Comparison of ENCODE assay signal across 1 cellular context in genomic region chr7:130668258-130669050, GRCh38.
TF ChIP-seq lines count a peak whose summit lies in the region.

A gene with protein sequence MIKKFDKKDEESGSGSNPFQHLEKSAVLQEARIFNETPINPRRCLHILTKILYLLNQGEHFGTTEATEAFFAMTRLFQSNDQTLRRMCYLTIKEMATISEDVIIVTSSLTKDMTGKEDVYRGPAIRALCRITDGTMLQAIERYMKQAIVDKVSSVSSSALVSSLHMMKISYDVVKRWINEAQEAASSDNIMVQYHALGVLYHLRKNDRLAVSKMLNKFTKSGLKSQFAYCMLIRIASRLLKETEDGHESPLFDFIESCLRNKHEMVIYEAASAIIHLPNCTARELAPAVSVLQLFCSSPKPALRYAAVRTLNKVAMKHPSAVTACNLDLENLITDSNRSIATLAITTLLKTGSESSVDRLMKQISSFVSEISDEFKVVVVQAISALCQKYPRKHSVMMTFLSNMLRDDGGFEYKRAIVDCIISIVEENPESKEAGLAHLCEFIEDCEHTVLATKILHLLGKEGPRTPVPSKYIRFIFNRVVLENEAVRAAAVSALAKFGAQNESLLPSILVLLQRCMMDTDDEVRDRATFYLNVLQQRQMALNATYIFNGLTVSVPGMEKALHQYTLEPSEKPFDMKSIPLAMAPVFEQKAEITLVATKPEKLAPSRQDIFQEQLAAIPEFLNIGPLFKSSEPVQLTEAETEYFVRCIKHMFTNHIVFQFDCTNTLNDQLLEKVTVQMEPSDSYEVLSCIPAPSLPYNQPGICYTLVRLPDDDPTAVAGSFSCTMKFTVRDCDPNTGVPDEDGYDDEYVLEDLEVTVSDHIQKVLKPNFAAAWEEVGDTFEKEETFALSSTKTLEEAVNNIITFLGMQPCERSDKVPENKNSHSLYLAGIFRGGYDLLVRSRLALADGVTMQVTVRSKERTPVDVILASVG (minus strand): TSS chr7:130668748. CDS start chr7:130668668, 80 bp downstream.

TF ChIP-seq in HepG2, 621 proteins besides CTCF, POLR2A, EP300 and RAD21 (continued from another document and continues in another):
- TF ChIP-seq, protein P1, sequence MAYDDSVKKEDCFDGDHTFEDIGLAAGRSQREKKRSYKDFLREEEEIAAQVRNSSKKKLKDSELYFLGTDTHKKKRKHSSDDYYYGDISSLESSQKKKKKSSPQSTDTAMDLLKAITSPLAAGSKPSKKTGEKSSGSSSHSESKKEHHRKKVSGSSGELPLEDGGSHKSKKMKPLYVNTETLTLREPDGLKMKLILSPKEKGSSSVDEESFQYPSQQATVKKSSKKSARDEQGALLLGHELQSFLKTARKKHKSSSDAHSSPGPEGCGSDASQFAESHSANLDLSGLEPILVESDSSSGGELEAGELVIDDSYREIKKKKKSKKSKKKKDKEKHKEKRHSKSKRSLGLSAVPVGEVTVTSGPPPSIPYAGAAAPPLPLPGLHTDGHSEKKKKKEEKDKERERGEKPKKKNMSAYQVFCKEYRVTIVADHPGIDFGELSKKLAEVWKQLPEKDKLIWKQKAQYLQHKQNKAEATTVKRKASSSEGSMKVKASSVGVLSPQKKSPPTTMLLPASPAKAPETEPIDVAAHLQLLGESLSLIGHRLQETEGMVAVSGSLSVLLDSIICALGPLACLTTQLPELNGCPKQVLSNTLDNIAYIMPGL (CRISPR knock-in tag; IDR thresholded peaks at IDR 0.05; ENCODE audit: borderline replicate concordance in 1 of 2, low read depth in 1 of 2) = 0 out of 4 replicates have a peak, but pooled peaks of 1 of the 2 experiments have one; percentile 8
- TF ChIP-seq NCOA1 (CRISPR knock-in tag; IDR thresholded peaks at IDR 0.05) (no peak), PCBP2 (optimal IDR thresholded peaks at IDR 0.05; ENCODE audit: low read depth, low read length, poor library complexity, severe bottlenecking) (no peak), NKX3-1 (CRISPR knock-in tag; IDR thresholded peaks at IDR 0.05) (0 out of 2 replicates have a peak, but pooled peaks have one; percentile 39), PBX3 (CRISPR knock-in tag; IDR thresholded peaks at IDR 0.05; ENCODE audit: borderline replicate concordance) (0 out of 2 replicates have a peak, but pooled peaks have one; percentile 35), ISL2 (CRISPR knock-in tag; IDR thresholded peaks at IDR 0.05) (no peak; the same call in 1 of the 2 replicates), ZSCAN22 (CRISPR knock-in tag; IDR thresholded peaks at IDR 0.05) (no peak), ZNF747 (CRISPR knock-in tag; IDR thresholded peaks at IDR 0.05; ENCODE audit: borderline replicate concordance) (no peak), HMGA1 (CRISPR knock-in tag; conservative IDR thresholded peaks at IDR 0.05) (no peak), BHLHE40 (IDR thresholded peaks at IDR 0.05; ENCODE audit: low read length) (no peak), DNMT3B (CRISPR knock-in tag; conservative IDR thresholded peaks at IDR 0.05) (no peak), ZNF205 (CRISPR knock-in tag; IDR thresholded peaks at IDR 0.05) (0 out of 2 replicates have a peak, but pooled peaks have one; percentile 50), ZFP91 (CRISPR knock-in tag; IDR thresholded peaks at IDR 0.05; ENCODE audit: borderline replicate concordance) (no peak), ZNF142 (CRISPR knock-in tag; IDR thresholded peaks at IDR 0.05) (no peak), KDM5A (IDR thresholded peaks at IDR 0.05; ENCODE audit: borderline replicate concordance, low read length) (peak; percentile 36; the same call in 1 of the 2 replicates), ARID2 (CRISPR knock-in tag; IDR thresholded peaks at IDR 0.05; ENCODE audit: borderline replicate concordance) (no peak), IKZF5 (CRISPR knock-in tag; IDR thresholded peaks at IDR 0.05) (peak; percentile 39; the same call in 1 of the 2 replicates), SP2 (CRISPR knock-in tag; IDR thresholded peaks at IDR 0.05) (peak; percentile 95), KLF13 (CRISPR knock-in tag; IDR thresholded peaks at IDR 0.05) (0 out of 2 replicates have a peak, but pooled peaks have one; percentile 46), MEIS2 (CRISPR knock-in tag; IDR thresholded peaks at IDR 0.05) (no peak), ZNF143 (CRISPR knock-in tag; IDR thresholded peaks at IDR 0.05) (no peak), CHCHD3 (CRISPR knock-in tag; IDR thresholded peaks at IDR 0.05) (no peak), BORCS8-MEF2B (CRISPR knock-in tag; IDR thresholded peaks at IDR 0.05) (peak; percentile 80; the same call in 1 of the 2 replicates), ZNF33A (CRISPR knock-in tag; IDR thresholded peaks at IDR 0.05; ENCODE audit: borderline replicate concordance) (no peak), TBX3 (IDR thresholded peaks at IDR 0.05; ENCODE audit: borderline replicate concordance) (no peak), GZF1 (CRISPR knock-in tag; IDR thresholded peaks at IDR 0.05) (no peak), NR2C2 (CRISPR knock-in tag; IDR thresholded peaks at IDR 0.05; ENCODE audit: borderline replicate concordance) (no peak), GPN1 (CRISPR knock-in tag; IDR thresholded peaks at IDR 0.05; ENCODE audit: borderline replicate concordance) (no peak), HNRNPH1 (optimal IDR thresholded peaks at IDR 0.05; ENCODE audit: low read depth, low read length) (no peak), ZNF878 (CRISPR knock-in tag; IDR thresholded peaks at IDR 0.05) (no peak), PTBP1 (IDR thresholded peaks at IDR 0.05; ENCODE audit: low read depth, low read length, poor library complexity, severe bottlenecking) (no peak), KMT2B (CRISPR knock-in tag; IDR thresholded peaks at IDR 0.05) (peak; percentile 64; the same call in 1 of the 2 replicates), DDIT3 (CRISPR knock-in tag; IDR thresholded peaks at IDR 0.05) (no peak), ZNF326 (CRISPR knock-in tag; IDR thresholded peaks at IDR 0.05; ENCODE audit: borderline replicate concordance) (no peak), ASH2L (IDR thresholded peaks at IDR 0.05; ENCODE audit: insufficient read length, low read depth, low read length) (peak; percentile 69), NR1H2 (CRISPR knock-in tag; IDR thresholded peaks at IDR 0.05; ENCODE audit: borderline replicate concordance, low read depth) (no peak), SP140L (CRISPR knock-in tag; IDR thresholded peaks at IDR 0.05; ENCODE audit: borderline replicate concordance) (peak; percentile 50; the same call in 1 of the 2 replicates), ZNF101 (CRISPR knock-in tag; IDR thresholded peaks at IDR 0.05; ENCODE audit: borderline replicate concordance, low read depth) (no peak), KMT2A (CRISPR knock-in tag; IDR thresholded peaks at IDR 0.05) (no peak), FOXK1 (CRISPR knock-in tag; IDR thresholded peaks at IDR 0.05; ENCODE audit: borderline replicate concordance, low read depth) (no peak), ZMYM3 (CRISPR knock-in tag; IDR thresholded peaks at IDR 0.05) (no peak), DR1 (CRISPR knock-in tag; IDR thresholded peaks at IDR 0.05) (no peak; the same call in 1 of the 2 replicates), ZNF232 (CRISPR knock-in tag; IDR thresholded peaks at IDR 0.05; ENCODE audit: borderline replicate concordance) (no peak), RARG (CRISPR knock-in tag; IDR thresholded peaks at IDR 0.05; ENCODE audit: low read depth) (no peak), PITX1 (CRISPR knock-in tag; IDR thresholded peaks at IDR 0.05) (no peak; the same call in 1 of the 2 replicates), KDM4B (CRISPR knock-in tag; IDR thresholded peaks at IDR 0.05) (no peak), ZFX (CRISPR knock-in tag; IDR thresholded peaks at IDR 0.05; ENCODE audit: low read depth) (peak; percentile 87), ZNF703 (CRISPR knock-in tag; IDR thresholded peaks at IDR 0.05; ENCODE audit: borderline replicate concordance) (no peak), PREB (CRISPR knock-in tag; IDR thresholded peaks at IDR 0.05) (no peak), ZNF879 (CRISPR knock-in tag; IDR thresholded peaks at IDR 0.05) (no peak)
- TF ChIP-seq, protein P2, sequence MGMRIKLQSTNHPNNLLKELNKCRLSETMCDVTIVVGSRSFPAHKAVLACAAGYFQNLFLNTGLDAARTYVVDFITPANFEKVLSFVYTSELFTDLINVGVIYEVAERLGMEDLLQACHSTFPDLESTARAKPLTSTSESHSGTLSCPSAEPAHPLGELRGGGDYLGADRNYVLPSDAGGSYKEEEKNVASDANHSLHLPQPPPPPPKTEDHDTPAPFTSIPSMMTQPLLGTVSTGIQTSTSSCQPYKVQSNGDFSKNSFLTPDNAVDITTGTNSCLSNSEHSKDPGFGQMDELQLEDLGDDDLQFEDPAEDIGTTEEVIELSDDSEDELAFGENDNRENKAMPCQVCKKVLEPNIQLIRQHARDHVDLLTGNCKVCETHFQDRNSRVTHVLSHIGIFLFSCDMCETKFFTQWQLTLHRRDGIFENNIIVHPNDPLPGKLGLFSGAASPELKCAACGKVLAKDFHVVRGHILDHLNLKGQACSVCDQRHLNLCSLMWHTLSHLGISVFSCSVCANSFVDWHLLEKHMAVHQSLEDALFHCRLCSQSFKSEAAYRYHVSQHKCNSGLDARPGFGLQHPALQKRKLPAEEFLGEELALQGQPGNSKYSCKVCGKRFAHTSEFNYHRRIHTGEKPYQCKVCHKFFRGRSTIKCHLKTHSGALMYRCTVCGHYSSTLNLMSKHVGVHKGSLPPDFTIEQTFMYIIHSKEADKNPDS (CRISPR knock-in tag; IDR thresholded peaks at IDR 0.05) = no peak
